Comparison of ENCODE assay signal across 19 cellular contexts in genomic region chr1:167777253-167777618, GRCh38. TPM values are rescaled to one million over a fixed set of nuclear protein-coding genes. Genes with fewer than 3 reads are reported as not detected.
A peak's percentile ranks its signal among the peaks of the same experiment; 100 is the strongest.
DNase-seq lines count a peak whose midpoint lies in the region; ATAC-seq and TF ChIP-seq lines count a peak whose summit lies in the region.
"Had no signal": no experiment of that assay in that cellular context is flagged by ENCODE, and none has a peak within 500 bp of the region (broad histone marks: within the 10 kb centered on the region; RNA-seq: fewer than 3 reads in every experiment).

No MANE protein-coding gene starts in this region.

- peaks cover 47% of the 10 kb centered on the region for H3K79me2 ChIP-seq in smooth muscle cell (ENCODE audit: low read depth)

- POLR2A ChIA-PET in CD4-positive, alpha-beta memory T cell (lab: Charles Lee; ENCODE audit: partially characterized antibody) = no interaction called here

- peaks cover 10% of the 10 kb centered on the region for H3K4me1 Mint-ChIP-seq in T-helper 2 cell treated with Interferon-gamma antibody and Interleukin-4, amounts not matched to agents 5 μg/mL and 100 μg/mL, for 36 hours (ENCODE audit: low read depth)
- peaks cover 32% of the 10 kb centered on the region for H3K4me1 Mint-ChIP-seq in activated naive CD4-positive, alpha-beta T cell treated with anti-CD3 and anti-CD28 coated beads for 36 hours (ENCODE audit: low read depth)
- H3K4me1 Mint-ChIP-seq in CD4-positive, alpha-beta memory T cell = no peaks in the 10 kb centered on the region
- H3K4me1 Mint-ChIP-seq: CD8-positive, alpha-beta memory T cell had no signal

- no peaks in the 10 kb centered on the region for H3K27me3 Mint-ChIP-seq in T-helper 2 cell treated with Interferon-gamma antibody and Interleukin-4, amounts not matched to agents 5 μg/mL and 100 μg/mL, for 36 hours (ENCODE audit: low read depth)
- no peaks in the 10 kb centered on the region for H3K27me3 Mint-ChIP-seq in activated naive CD4-positive, alpha-beta T cell treated with anti-CD3 and anti-CD28 coated beads for 36 hours (ENCODE audit: low read depth)
- no peaks in the 10 kb centered on the region for H3K27me3 Mint-ChIP-seq in CD4-positive, alpha-beta memory T cell

- peak overlapping the region; percentile 97 for H3K27ac ChIP-seq in smooth muscle cell (ENCODE audit: low read depth)
- no peak overlapping the region for H3K27ac ChIP-seq in CD4-positive, alpha-beta memory T cell (ENCODE audit: low read depth, low read length)
- H3K27ac ChIP-seq: KMS-11, PC-9 had no signal

- WGBS in smooth muscle cell (ENCODE audit: low lambda C conversion rate) = 96% methylated on average over 5 of the region's 5 CpGs
- 92 to 93% methylated on average over 5 of the region's 5 CpGs for WGBS in lower leg skin, 2 donors

- H3K27me3 ChIP-seq in smooth muscle cell (ENCODE audit: low read depth) = no peaks in the 10 kb centered on the region
- no peaks in the 10 kb centered on the region for H3K27me3 ChIP-seq in CD4-positive, alpha-beta memory T cell (ENCODE audit: insufficient read depth, low read length)

- no peak overlapping the region for H3K4me2 ChIP-seq in smooth muscle cell
- H3K4me2 ChIP-seq: KMS-11, PC-9 had no signal

- peak; percentile 64 to 86 for ATAC-seq in activated naive CD4-positive, alpha-beta T cell treated with anti-CD3 and anti-CD28 coated beads, Interleukin-2, amount 50 U/mL, for 72 hours
- ATAC-seq: HepG2 had no signal

- H3K36me3 Mint-ChIP-seq in T-helper 2 cell treated with Interferon-gamma antibody and Interleukin-4, amounts not matched to agents 5 μg/mL and 100 μg/mL, for 36 hours (ENCODE audit: low read depth) = peaks cover 23% of the 10 kb centered on the region
- H3K36me3 Mint-ChIP-seq in activated naive CD4-positive, alpha-beta T cell treated with anti-CD3 and anti-CD28 coated beads for 36 hours (ENCODE audit: low read depth) = peaks cover 24% of the 10 kb centered on the region
- H3K36me3 Mint-ChIP-seq in activated naive CD4-positive, alpha-beta T cell treated with anti-CD3 and anti-CD28 coated beads, Interleukin-2, amount 50 U/mL, for 72 hours = peaks cover 21 to 39% of the 10 kb centered on the region in 2 donors
- H3K36me3 Mint-ChIP-seq in CD4-positive, alpha-beta memory T cell = peaks cover 9 to 38% of the 10 kb centered on the region in 2 donors

- H2AFZ ChIP-seq in smooth muscle cell (ENCODE audit: low read depth) = no peak overlapping the region
- H2AFZ ChIP-seq: PC-9 had no signal

- H3K4me1 ChIP-seq in smooth muscle cell (ENCODE audit: low read depth) = peaks cover 9% of the 10 kb centered on the region
- H3K4me1 ChIP-seq in CD4-positive, alpha-beta memory T cell (ENCODE audit: insufficient read depth, low read length) = no peaks in the 10 kb centered on the region

- DNase-seq in T-helper 2 cell treated with Interferon-gamma antibody and Interleukin-4, amounts not matched to agents 5 μg/mL and 100 μg/mL, for 36 hours (ENCODE audit: low spot score) = no peak
- no peak for DNase-seq in T-helper 2 cell
- peak; percentile 50 for DNase-seq in activated naive CD4-positive, alpha-beta T cell treated with anti-CD3 and anti-CD28 coated beads for 36 hours
- no peak for DNase-seq in activated naive CD4-positive, alpha-beta T cell treated with anti-CD3 and anti-CD28 coated beads, Interleukin-2, amount 50 U/mL, for 16 hours
- DNase-seq in activated naive CD4-positive, alpha-beta T cell treated with anti-CD3 and anti-CD28 coated beads, Interleukin-2, amount 50 U/mL, for 72 hours (ENCODE audit: low spot score in 2 of 2) = no peak
- DNase-seq in smooth muscle cell (lab: John Stamatoyannopoulos, UW; ENCODE audit: unreplicated experiment) = no peak
- no peak for DNase-seq in lower leg skin (ENCODE audit: low spot score in 2 of 2)
- no peak for DNase-seq in CD4-positive, alpha-beta memory T cell
- DNase-seq: 8988T; CD8-positive, alpha-beta memory T cell; DMS79 treated with DMSO at 0.1 percent for 48 hours; HFFc6; NCI-H1092; NCI-H2081 treated with DMSO at 0.1 percent for 48 hours; NCI-H510A treated with DMSO at 0.1 percent for 48 hours; NCI-H82; PC-9 had no signal

- H3K4me3 ChIP-seq in smooth muscle cell (no peak overlapping the region), lower leg skin (ENCODE audit: low read depth, poor library complexity, severe bottlenecking) (no peak overlapping the region)
- no peak overlapping the region for H3K4me3 ChIP-seq in CD4-positive, alpha-beta memory T cell (ENCODE audit: low read length in 2 of 2)
- H3K4me3 ChIP-seq: PC-9 had no signal

- peaks cover 43% of the 10 kb centered on the region for H4K20me1 ChIP-seq in smooth muscle cell (ENCODE audit: low read depth)

- TF ChIP-seq POLR2A in lower leg skin (IDR thresholded peaks at IDR 0.05) = no peak

- peaks cover 24% of the 10 kb centered on the region for H3K36me3 ChIP-seq in smooth muscle cell (ENCODE audit: low read depth)
- no peaks in the 10 kb centered on the region for H3K36me3 ChIP-seq in CD4-positive, alpha-beta memory T cell (ENCODE audit: insufficient read depth, low read length)

- H3K9me3 ChIP-seq in smooth muscle cell (replicated peaks; ENCODE audit: low read depth) = no peaks in the 10 kb centered on the region
- H3K9me3 ChIP-seq in CD4-positive, alpha-beta memory T cell (ENCODE audit: control insufficient read depth in 1 of 2, low read length in 2 of 2) = no peaks in the 10 kb centered on the region

- H3K9me3 Mint-ChIP-seq in T-helper 2 cell treated with Interferon-gamma antibody and Interleukin-4, amounts not matched to agents 5 μg/mL and 100 μg/mL, for 36 hours = peaks cover 11% of the 10 kb centered on the region
- H3K9me3 Mint-ChIP-seq in activated naive CD4-positive, alpha-beta T cell treated with anti-CD3 and anti-CD28 coated beads for 36 hours = peaks cover 2% of the 10 kb centered on the region
- H3K9me3 Mint-ChIP-seq in activated naive CD4-positive, alpha-beta T cell treated with anti-CD3 and anti-CD28 coated beads, Interleukin-2, amount 50 U/mL, for 72 hours = peaks cover 5 to 7% of the 10 kb centered on the region in 2 donors
- H3K9me3 Mint-ChIP-seq in CD4-positive, alpha-beta memory T cell = peaks cover 0 to 8% (median under 1%) of the 10 kb centered on the region in 8 donors
- H3K9me3 Mint-ChIP-seq: HFFc6 had no signal

- H3K4me3 Mint-ChIP-seq in T-helper 2 cell treated with Interferon-gamma antibody and Interleukin-4, amounts not matched to agents 5 μg/mL and 100 μg/mL, for 36 hours = no peak overlapping the region
- H3K4me3 Mint-ChIP-seq in activated naive CD4-positive, alpha-beta T cell treated with anti-CD3 and anti-CD28 coated beads for 36 hours = no peak overlapping the region
- H3K4me3 Mint-ChIP-seq in CD4-positive, alpha-beta memory T cell = no peak overlapping the region
- H3K4me3 Mint-ChIP-seq: CD8-positive, alpha-beta memory T cell; HFFc6 had no signal

- H3K27ac Mint-ChIP-seq in T-helper 2 cell treated with Interferon-gamma antibody and Interleukin-4, amounts not matched to agents 5 μg/mL and 100 μg/mL, for 36 hours = peak overlapping the region; percentile 56
- H3K27ac Mint-ChIP-seq in activated naive CD4-positive, alpha-beta T cell treated with anti-CD3 and anti-CD28 coated beads for 36 hours = peak overlapping the region; percentile 81
- H3K27ac Mint-ChIP-seq in activated naive CD4-positive, alpha-beta T cell treated with anti-CD3 and anti-CD28 coated beads, Interleukin-2, amount 50 U/mL, for 72 hours = peak overlapping the region; percentile 17 to 85
- peak overlapping the region in 1 of 7 donors; percentile 29 for H3K27ac Mint-ChIP-seq in CD4-positive, alpha-beta memory T cell
- H3K27ac Mint-ChIP-seq: CD8-positive, alpha-beta memory T cell had no signal

- H3F3A ChIP-seq in smooth muscle cell (ENCODE audit: low read depth) = peaks cover 9% of the 10 kb centered on the region

- CTCF ChIA-PET in activated naive CD4-positive, alpha-beta T cell treated with anti-CD3 and anti-CD28 coated beads for 36 hours (lab: Charles Lee) = no interaction called here
- CTCF ChIA-PET in CD4-positive, alpha-beta memory T cell (lab: Charles Lee; ENCODE audit: partially characterized antibody) = no interaction called here

- intact Hi-C loops in activated naive CD4-positive, alpha-beta T cell treated with anti-CD3 and anti-CD28 coated beads for 36 hours (cut with micrococcal nuclease) = loop anchor here (1.0 kb wide), 2 partner anchors 15 to 26 kb away; no protein-coding TSS in a partner anchor
- intact Hi-C loops in lower leg skin (cut with DNase I; ENCODE audit: low total_unique reads) = no loop called here
- intact Hi-C loops in CD4-positive, alpha-beta memory T cell (cut with micrococcal nuclease) = no loop called here

- no peak overlapping the region for H3K9ac ChIP-seq in smooth muscle cell (ENCODE audit: low read depth)
- H3K9ac ChIP-seq: KMS-11 had no signal

- TF ChIP-seq CTCF in smooth muscle cell (IDR thresholded peaks at IDR 0.05; ENCODE audit: borderline replicate concordance, insufficient read depth, poor library complexity, severe bottlenecking) (no peak), lower leg skin (IDR thresholded peaks at IDR 0.05) (no peak)

RNA-seq across cellular contexts. Expression of gene MPZL1, which starts 55.5 kb away (rescaled TPM):
- 10 to 100 TPM; 24.2 to 28.1 TPM for total RNA-seq in activated naive CD4-positive, alpha-beta T cell treated with anti-CD3 and anti-CD28 coated beads for 36 hours
- 10 to 100 TPM; 26.8 to 33.0 TPM for total RNA-seq in activated naive CD4-positive, alpha-beta T cell treated with anti-CD3 and anti-CD28 coated beads, Interleukin-2, amount 50 U/mL, for 72 hours
- total RNA-seq in smooth muscle cell = 250 and 264 TPM in 2 replicates
- 276 and 303 TPM in 2 replicates for polyA plus RNA-seq in smooth muscle cell
- total RNA-seq in lower leg skin = 10 to 100 TPM; 24.9 to 54.6 (median 30.9) TPM
- total RNA-seq in CD4-positive, alpha-beta memory T cell = 1 to 10 TPM; 5.4 to 7.2 TPM
- polyA plus RNA-seq in CD4-positive, alpha-beta memory T cell = 10 to 100 TPM in 1 of 2 donors, 1 to 10 TPM in 1; 8.6 to 15.8 TPM
